1 cellular context compared by ENCODE assay signal in genomic region chrX:154097597-154098541, GRCh38.
TF ChIP-seq lines count a peak whose summit lies in the region.

MECP2 (minus strand) TSS chrX:154097717.

TF ChIP-seq in HEK293, 187 proteins besides CTCF, POLR2A, EP300 and RAD21 (continued from another document):
- TF ChIP-seq, protein P1, sequence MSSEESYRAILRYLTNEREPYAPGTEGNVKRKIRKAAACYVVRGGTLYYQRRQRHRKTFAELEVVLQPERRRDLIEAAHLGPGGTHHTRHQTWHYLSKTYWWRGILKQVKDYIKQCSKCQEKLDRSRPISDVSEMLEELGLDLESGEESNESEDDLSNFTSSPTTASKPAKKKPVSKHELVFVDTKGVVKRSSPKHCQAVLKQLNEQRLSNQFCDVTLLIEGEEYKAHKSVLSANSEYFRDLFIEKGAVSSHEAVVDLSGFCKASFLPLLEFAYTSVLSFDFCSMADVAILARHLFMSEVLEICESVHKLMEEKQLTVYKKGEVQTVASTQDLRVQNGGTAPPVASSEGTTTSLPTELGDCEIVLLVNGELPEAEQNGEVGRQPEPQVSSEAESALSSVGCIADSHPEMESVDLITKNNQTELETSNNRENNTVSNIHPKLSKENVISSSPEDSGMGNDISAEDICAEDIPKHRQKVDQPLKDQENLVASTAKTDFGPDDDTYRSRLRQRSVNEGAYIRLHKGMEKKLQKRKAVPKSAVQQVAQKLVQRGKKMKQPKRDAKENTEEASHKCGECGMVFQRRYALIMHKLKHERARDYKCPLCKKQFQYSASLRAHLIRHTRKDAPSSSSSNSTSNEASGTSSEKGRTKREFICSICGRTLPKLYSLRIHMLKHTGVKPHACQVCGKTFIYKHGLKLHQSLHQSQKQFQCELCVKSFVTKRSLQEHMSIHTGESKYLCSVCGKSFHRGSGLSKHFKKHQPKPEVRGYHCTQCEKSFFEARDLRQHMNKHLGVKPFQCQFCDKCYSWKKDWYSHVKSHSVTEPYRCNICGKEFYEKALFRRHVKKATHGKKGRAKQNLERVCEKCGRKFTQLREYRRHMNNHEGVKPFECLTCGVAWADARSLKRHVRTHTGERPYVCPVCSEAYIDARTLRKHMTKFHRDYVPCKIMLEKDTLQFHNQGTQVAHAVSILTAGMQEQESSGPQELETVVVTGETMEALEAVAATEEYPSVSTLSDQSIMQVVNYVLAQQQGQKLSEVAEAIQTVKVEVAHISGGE (tag by site-specific recombination; conservative IDR thresholded peaks at IDR 0.05; ENCODE audit: low read depth) = peak; percentile 80
- peak; percentile 55; the same call in 1 of the 2 replicates for TF ChIP-seq KLF9 (tag by site-specific recombination; IDR thresholded peaks at IDR 0.05; ENCODE audit: low read depth)
- 0 out of 2 replicates have a peak, but pooled peaks have one; percentile 21 for TF ChIP-seq GLIS2 (tag by site-specific recombination; IDR thresholded peaks at IDR 0.05)
- peak; percentile 71 for TF ChIP-seq ZFHX2 (tag by site-specific recombination; conservative IDR thresholded peaks at IDR 0.05)
- TF ChIP-seq SP7 (tag by site-specific recombination; IDR thresholded peaks at IDR 0.05) = peak; percentile 28; the same call in 1 of the 2 replicates
- TF ChIP-seq ZBTB8A (tag by site-specific recombination; IDR thresholded peaks at IDR 0.05) = peak; percentile 85
- TF ChIP-seq ZBTB48 (tag by site-specific recombination; IDR thresholded peaks at IDR 0.05) = peak; percentile 69
- no peak for TF ChIP-seq HOXD13 (CRISPR knock-in tag; IDR thresholded peaks at IDR 0.05; ENCODE audit: borderline replicate concordance)
- TF ChIP-seq OSR2 (tag by site-specific recombination; IDR thresholded peaks at IDR 0.05) = no peak
- peak; percentile 90 for TF ChIP-seq SP3 (tag by site-specific recombination; IDR thresholded peaks at IDR 0.05)
- 0 out of 2 replicates have a peak, but pooled peaks have one; percentile 51 for TF ChIP-seq ZXDB (tag by site-specific recombination; IDR thresholded peaks at IDR 0.05)
- peak; percentile 33; the same call in 1 of the 2 replicates for TF ChIP-seq ZBTB20 (tag by site-specific recombination; IDR thresholded peaks at IDR 0.05)
- TF ChIP-seq, protein P2, sequence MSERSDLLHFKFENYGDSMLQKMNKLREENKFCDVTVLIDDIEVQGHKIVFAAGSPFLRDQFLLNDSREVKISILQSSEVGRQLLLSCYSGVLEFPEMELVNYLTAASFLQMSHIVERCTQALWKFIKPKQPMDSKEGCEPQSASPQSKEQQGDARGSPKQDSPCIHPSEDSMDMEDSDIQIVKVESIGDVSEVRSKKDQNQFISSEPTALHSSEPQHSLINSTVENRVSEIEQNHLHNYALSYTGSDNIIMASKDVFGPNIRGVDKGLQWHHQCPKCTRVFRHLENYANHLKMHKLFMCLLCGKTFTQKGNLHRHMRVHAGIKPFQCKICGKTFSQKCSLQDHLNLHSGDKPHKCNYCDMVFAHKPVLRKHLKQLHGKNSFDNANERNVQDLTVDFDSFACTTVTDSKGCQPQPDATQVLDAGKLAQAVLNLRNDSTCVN (tag by site-specific recombination; optimal IDR thresholded peaks at IDR 0.05) = peak; percentile 26
